ENCODE assay signal across 13 cellular contexts in the genomic region with DNA sequence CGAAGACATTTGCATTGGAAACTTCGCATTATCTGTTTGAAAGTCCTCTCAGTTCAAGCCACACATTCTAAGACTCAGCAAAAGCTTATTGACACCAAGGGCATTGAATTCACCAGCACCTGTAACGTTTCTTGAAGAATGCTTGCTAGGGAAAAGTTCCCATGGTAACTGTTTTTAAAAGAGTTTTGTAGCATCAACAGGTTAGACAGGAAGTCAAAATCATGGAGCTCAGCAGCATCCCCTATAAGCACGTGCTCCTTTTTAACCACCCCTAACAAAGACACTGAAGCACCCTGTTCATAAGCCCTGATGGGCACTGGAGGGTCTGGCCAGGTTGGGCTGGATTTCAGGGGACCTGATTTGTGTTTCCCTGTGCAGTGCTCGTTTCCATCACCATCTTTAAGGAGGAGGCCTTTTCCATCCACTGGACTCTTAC.
DNase-seq lines count a peak whose midpoint lies in the region; ATAC-seq and TF ChIP-seq lines count a peak whose summit lies in the region.
"Had no signal": no experiment of that assay in that cellular context is flagged by ENCODE, and none has a peak within 500 bp of the region (broad histone marks: within the 10 kb centered on the region; RNA-seq: fewer than 3 reads in every experiment).

No MANE protein-coding gene starts in this region.

- no peak overlapping the region for H3K4me3 ChIP-seq in colonic mucosa
- H3K4me3 ChIP-seq in gastrocnemius medialis: no peak overlapping the region
- H3K4me3 ChIP-seq in mucosa of descending colon: no peak overlapping the region
- H3K4me3 ChIP-seq in GM23338: no peak overlapping the region

- TF ChIP-seq CTCF in colonic mucosa (IDR thresholded peaks at IDR 0.05) (no peak), gastrocnemius medialis (IDR thresholded peaks at IDR 0.05 in 4 of 5, conservative IDR thresholded peaks at IDR 0.05 in 1 of 5) (no peak), mucosa of descending colon (IDR thresholded peaks at IDR 0.05) (no peak), GM23338 (conservative IDR thresholded peaks at IDR 0.05; ENCODE audit: low read depth in 2 of 2) (no peak)

- no peaks in the 10 kb centered on the region for H4K20me1 ChIP-seq in GM23338 (replicated peaks; ENCODE audit: insufficient read depth)

- no peak for TF ChIP-seq POLR2A in gastrocnemius medialis (IDR thresholded peaks at IDR 0.05)

- peaks cover 17% of the 10 kb centered on the region for H3K4me1 Mint-ChIP-seq in GM23338

- no peaks in the 10 kb centered on the region for H3K9me3 ChIP-seq in colonic mucosa
- no peaks in the 10 kb centered on the region for H3K9me3 ChIP-seq in gastrocnemius medialis
- no peaks in the 10 kb centered on the region for H3K9me3 ChIP-seq in mucosa of descending colon

- H3K27me3 Mint-ChIP-seq in GM23338 (ENCODE audit: insufficient read depth, low read depth, poor library complexity): no peaks in the 10 kb centered on the region

- H3K4me1 ChIP-seq in colonic mucosa (peaks cover 17% of the 10 kb centered on the region), gastrocnemius medialis (peaks cover 38 to 55% of the 10 kb centered on the region in 2 donors), mucosa of descending colon (ENCODE audit: low read depth) (peaks cover 25% of the 10 kb centered on the region), GM23338 (ENCODE audit: insufficient read depth) (peaks cover 7% of the 10 kb centered on the region; the same call in 1 of the 2 replicates)

- H3K27ac Mint-ChIP-seq in GM23338: no peak overlapping the region
- peak overlapping the region in 1 of 2 donors; percentile 40 for H3K27ac Mint-ChIP-seq in activated naive CD4-positive, alpha-beta T cell treated with anti-CD3 and anti-CD28 coated beads, Interleukin-2, amount 50 U/mL, for 72 hours
- H3K27ac Mint-ChIP-seq: T-helper 2 cell treated with Interferon-gamma antibody and Interleukin-4, amounts not matched to agents 5 μg/mL and 100 μg/mL, for 36 hours had no signal

- no peaks in the 10 kb centered on the region for H3K9me3 Mint-ChIP-seq in GM23338
- H3K9me3 Mint-ChIP-seq in activated naive CD4-positive, alpha-beta T cell treated with anti-CD3 and anti-CD28 coated beads, Interleukin-2, amount 50 U/mL, for 72 hours: peaks cover 0 to 5% of the 10 kb centered on the region in 2 donors

- H3K79me2 ChIP-seq in GM23338 (replicated peaks; ENCODE audit: insufficient read depth): no peaks in the 10 kb centered on the region

- intact Hi-C loops in colonic mucosa (cut with DNase I): no loop called here
- intact Hi-C loops in gastrocnemius medialis (cut with DNase I; ENCODE audit: low total_unique reads): loop anchor here (10.0 kb wide), 1 partner anchor 445 kb away; no protein-coding TSS in a partner anchor
- intact Hi-C loops in mucosa of descending colon (cut with DNase I, micrococcal nuclease): no loop called here

- H3K4me2 ChIP-seq in GM23338: no peak overlapping the region

- H3K27ac ChIP-seq in colonic mucosa (peak overlapping the region; percentile 47), gastrocnemius medialis (peak overlapping the region; percentile 70 to 78 (median 75)), GM23338 (ENCODE audit: low read depth) (no peak overlapping the region)

- no peaks in the 10 kb centered on the region for H3F3A ChIP-seq in GM23338 (replicated peaks; ENCODE audit: low read depth)

- DNase-seq in colonic mucosa (no peak), gastrocnemius medialis (no peak), GM19240 (ENCODE audit: insufficient read length, low spot score) (no peak), mucosa of descending colon (no peak), GM23338 (ENCODE audit: low spot score) (no peak)
- no peak for DNase-seq in activated naive CD4-positive, alpha-beta T cell treated with anti-CD3 and anti-CD28 coated beads, Interleukin-2, amount 50 U/mL, for 72 hours (ENCODE audit: low spot score in 2 of 2)
- DNase-seq: activated naive CD4-positive, alpha-beta T cell treated with anti-CD3 and anti-CD28 coated beads, Interleukin-2, amount 50 U/mL, for 16 hours; DMS79; NCI-H510A treated with DMSO at 0.1 percent for 48 hours; stimulated activated CD4-positive, alpha-beta T cell treated with anti-CD3 and anti-CD28 coated beads, Interleukin-4, amount 100 ng/mL, for 1 hour had no signal

- no peaks in the 10 kb centered on the region for H3K36me3 Mint-ChIP-seq in GM23338 (ENCODE audit: low read depth)
- H3K36me3 Mint-ChIP-seq in activated naive CD4-positive, alpha-beta T cell treated with anti-CD3 and anti-CD28 coated beads, Interleukin-2, amount 50 U/mL, for 72 hours: peaks cover 17 to 28% of the 10 kb centered on the region in 2 donors

- H2AFZ ChIP-seq in GM23338: no peak overlapping the region

- no peaks in the 10 kb centered on the region for H3K36me3 ChIP-seq in colonic mucosa
- H3K36me3 ChIP-seq in gastrocnemius medialis: no peaks in the 10 kb centered on the region
- no peaks in the 10 kb centered on the region for H3K36me3 ChIP-seq in mucosa of descending colon (ENCODE audit: low read depth)
- no peaks in the 10 kb centered on the region for H3K36me3 ChIP-seq in GM23338 (ENCODE audit: insufficient read depth)

- H3K4me3 Mint-ChIP-seq in GM23338: no peak overlapping the region
- H3K4me3 Mint-ChIP-seq: T-helper 2 cell treated with Interferon-gamma antibody and Interleukin-4, amounts not matched to agents 5 μg/mL and 100 μg/mL, for 36 hours had no signal

- peak; percentile 31 for ATAC-seq in GM18867 (IDR thresholded peaks at IDR 0.05; ENCODE audit: unreplicated experiment)
- peak; percentile 37 for ATAC-seq in HG03064 (IDR thresholded peaks at IDR 0.05; ENCODE audit: low read depth, unreplicated experiment)
- ATAC-seq in gastrocnemius medialis: no peak
- ATAC-seq in mucosa of descending colon: no peak
- ATAC-seq in GM23338: no peak
- no peak for ATAC-seq in activated naive CD4-positive, alpha-beta T cell treated with anti-CD3 and anti-CD28 coated beads, Interleukin-2, amount 50 U/mL, for 72 hours

- in situ Hi-C loops in gastrocnemius medialis (cut with MboI; ENCODE audit: low sequenced_read_pairs in 4 of 4): no loop called here

- H3K9me2 ChIP-seq in GM23338 (ENCODE audit: insufficient read depth): no peaks in the 10 kb centered on the region

- no peaks in the 10 kb centered on the region for H3K27me3 ChIP-seq in colonic mucosa
- no peaks in the 10 kb centered on the region for H3K27me3 ChIP-seq in gastrocnemius medialis
- no peaks in the 10 kb centered on the region for H3K27me3 ChIP-seq in GM23338 (ENCODE audit: insufficient read depth)

- H3K9ac ChIP-seq in colonic mucosa (ENCODE audit: low read depth in 2 of 2, low read length in 2 of 2): peak overlapping the region in 1 of 2 donors; percentile 21

TF ChIP-seq in GM23338, 12 proteins besides CTCF, POLR2A, EP300 and RAD21:
- TF ChIP-seq NANOG (IDR thresholded peaks at IDR 0.05; ENCODE audit: borderline replicate concordance): no peak
- TF ChIP-seq STAT1 (IDR thresholded peaks at IDR 0.05; ENCODE audit: unreplicated experiment): no peak
- TF ChIP-seq ZNF331 (CRISPR knock-in tag; IDR thresholded peaks at IDR 0.05; ENCODE audit: low read depth): no peak
- TF ChIP-seq, protein P1, sequence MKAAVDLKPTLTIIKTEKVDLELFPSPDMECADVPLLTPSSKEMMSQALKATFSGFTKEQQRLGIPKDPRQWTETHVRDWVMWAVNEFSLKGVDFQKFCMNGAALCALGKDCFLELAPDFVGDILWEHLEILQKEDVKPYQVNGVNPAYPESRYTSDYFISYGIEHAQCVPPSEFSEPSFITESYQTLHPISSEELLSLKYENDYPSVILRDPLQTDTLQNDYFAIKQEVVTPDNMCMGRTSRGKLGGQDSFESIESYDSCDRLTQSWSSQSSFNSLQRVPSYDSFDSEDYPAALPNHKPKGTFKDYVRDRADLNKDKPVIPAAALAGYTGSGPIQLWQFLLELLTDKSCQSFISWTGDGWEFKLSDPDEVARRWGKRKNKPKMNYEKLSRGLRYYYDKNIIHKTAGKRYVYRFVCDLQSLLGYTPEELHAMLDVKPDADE (IDR thresholded peaks at IDR 0.05): no peak

Comparison
In these comparisons a context has a peak if more than half of its experiments do, and no peak if none do; other contexts are left out.
1. ATAC-seq: peak in GM18867 (single experiment) and HG03064 (single experiment); none in gastrocnemius medialis (0 of 2), mucosa of descending colon (single experiment), GM23338 (single experiment) and activated naive CD4-positive, alpha-beta T cell treated with anti-CD3 and anti-CD28 coated beads, Interleukin-2, amount 50 U/mL, for 72 hours (0 of 2).